28 cellular contexts compared by ENCODE assay signal in the genomic region with DNA sequence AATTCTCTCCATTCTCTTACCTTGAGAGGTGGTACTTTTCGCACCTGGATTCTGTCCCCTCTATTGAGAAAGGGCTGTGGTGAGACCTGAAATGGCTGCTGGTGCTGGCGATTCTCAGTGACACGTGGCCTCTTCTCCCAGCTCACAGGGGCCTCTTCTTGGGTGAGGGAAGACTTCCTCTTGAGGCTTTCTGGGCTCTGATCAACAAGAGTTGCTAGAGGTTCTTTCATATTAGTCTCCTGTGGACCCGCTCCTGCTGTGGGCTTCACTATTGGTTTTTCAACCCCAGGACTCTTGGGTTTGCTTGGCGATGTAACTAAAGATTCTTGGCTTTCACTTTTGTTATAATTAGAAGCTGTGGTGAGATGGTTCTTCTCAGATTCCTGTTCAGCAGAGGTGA.
DNase-seq lines count a peak whose midpoint lies in the region; ATAC-seq and TF ChIP-seq lines count a peak whose summit lies in the region.
"Had no signal": no experiment of that assay in that cellular context is flagged by ENCODE, and none has a peak within 500 bp of the region (broad histone marks: within the 10 kb centered on the region; RNA-seq: fewer than 3 reads in every experiment).

No MANE protein-coding gene starts in this region.

- no peak overlapping the region for H3K4me3 ChIP-seq in PC-3 (ENCODE audit: low read length)
- H3K4me3 ChIP-seq: BLaER1, gastroesophageal sphincter, HAP-1, psoas muscle, thoracic aorta, uterus had no signal

- no peak overlapping the region for H3K4me2 ChIP-seq in PC-3 (ENCODE audit: low read length)
- H3K4me2 ChIP-seq: BLaER1 had no signal

- no peak overlapping the region for H3K27ac ChIP-seq in PC-3 (ENCODE audit: low read length)
- H3K27ac ChIP-seq: BLaER1, gastroesophageal sphincter, psoas muscle, thoracic aorta, uterus had no signal

- intact Hi-C loops in PC-3 (cut with micrococcal nuclease): no loop called here

- no peaks in the 10 kb centered on the region for H3K27me3 ChIP-seq in PC-3 (ENCODE audit: low read length)
- H3K27me3 ChIP-seq: BLaER1, gastroesophageal sphincter, uterus had no signal

- no peaks in the 10 kb centered on the region for H3K9me3 Mint-ChIP-seq in stimulated activated naive CD8-positive, alpha-beta T cell treated with anti-CD3 and anti-CD28 coated beads, Interleukin-15, Interleukin-2, amounts not matched to agents 100 ng/mL and 50 ng/mL, for 24 hours
- no peaks in the 10 kb centered on the region for H3K9me3 Mint-ChIP-seq in activated naive CD8-positive, alpha-beta T cell treated with anti-CD3 and anti-CD28 coated beads, Interleukin-2, amount 50 U/mL, for 24 hours
- H3K9me3 Mint-ChIP-seq in stimulated activated naive CD8-positive, alpha-beta T cell treated with anti-CD3 and anti-CD28 coated beads, Interleukin-15, amount 100 ng/mL, for 72 hours: no peaks in the 10 kb centered on the region
- no peaks in the 10 kb centered on the region for H3K9me3 Mint-ChIP-seq in HFFc6
- H3K9me3 Mint-ChIP-seq: activated naive CD4-positive, alpha-beta T cell treated with anti-CD3 and anti-CD28 coated beads, Interleukin-2, amount 50 U/mL, for 24 hours; activated T-helper 17 cell treated with anti-CD3 and anti-CD28 coated beads, Interleukin-2, amount 50 U/mL, for 72 hours had no signal

- H3F3A ChIP-seq in PC-3 (ENCODE audit: low read length, unreplicated experiment): no peaks in the 10 kb centered on the region

- H3K36me3 Mint-ChIP-seq in stimulated activated naive CD8-positive, alpha-beta T cell treated with anti-CD3 and anti-CD28 coated beads, Interleukin-15, Interleukin-2, amounts not matched to agents 100 ng/mL and 50 ng/mL, for 24 hours (ENCODE audit: low read depth): peaks cover 77% of the 10 kb centered on the region
- H3K36me3 Mint-ChIP-seq in activated naive CD8-positive, alpha-beta T cell treated with anti-CD3 and anti-CD28 coated beads, Interleukin-2, amount 50 U/mL, for 24 hours (ENCODE audit: low read depth): peaks cover 55% of the 10 kb centered on the region
- H3K36me3 Mint-ChIP-seq in HFFc6 (ENCODE audit: low read depth): peaks cover 31% of the 10 kb centered on the region

- no peaks in the 10 kb centered on the region for H3K9me2 ChIP-seq in PC-3 (replicated peaks; ENCODE audit: low read length)

- no peak overlapping the region for H2AFZ ChIP-seq in PC-3 (ENCODE audit: low read length)

- no peak overlapping the region for H3K4me3 Mint-ChIP-seq in stimulated activated naive CD8-positive, alpha-beta T cell treated with anti-CD3 and anti-CD28 coated beads, Interleukin-15, Interleukin-2, amounts not matched to agents 100 ng/mL and 50 ng/mL, for 24 hours
- H3K4me3 Mint-ChIP-seq in activated naive CD8-positive, alpha-beta T cell treated with anti-CD3 and anti-CD28 coated beads, Interleukin-2, amount 50 U/mL, for 24 hours: no peak overlapping the region
- no peak overlapping the region for H3K4me3 Mint-ChIP-seq in stimulated activated naive CD8-positive, alpha-beta T cell treated with anti-CD3 and anti-CD28 coated beads, Interleukin-15, amount 100 ng/mL, for 72 hours
- no peak overlapping the region for H3K4me3 Mint-ChIP-seq in HFFc6
- H3K4me3 Mint-ChIP-seq: activated naive CD4-positive, alpha-beta T cell treated with anti-CD3 and anti-CD28 coated beads, Interleukin-2, amount 50 U/mL, for 24 hours; activated T-helper 17 cell treated with anti-CD3 and anti-CD28 coated beads, Interleukin-2, amount 50 U/mL, for 72 hours had no signal

- TF ChIP-seq CTCF in PC-3 (conservative IDR thresholded peaks at IDR 0.05; ENCODE audit: low read depth, low read length): no peak
- no peak for TF ChIP-seq CTCF in HFFc6 (IDR thresholded peaks at IDR 0.05)

- H3K4me1 ChIP-seq in PC-3 (ENCODE audit: insufficient read depth, low read length): no peaks in the 10 kb centered on the region
- H3K4me1 ChIP-seq: BLaER1, gastroesophageal sphincter, HAP-1, psoas muscle, uterus had no signal

- ATAC-seq in stimulated activated naive CD8-positive, alpha-beta T cell treated with anti-CD3 and anti-CD28 coated beads, Interleukin-15, Interleukin-2, amounts not matched to agents 100 U/mL and 50 U/mL, for 24 hours: no peak
- ATAC-seq in PC-3: no peak
- ATAC-seq in activated naive CD8-positive, alpha-beta T cell treated with anti-CD3 and anti-CD28 coated beads, Interleukin-2, amount 50 U/mL, for 24 hours: no peak
- ATAC-seq in stimulated activated naive CD8-positive, alpha-beta T cell treated with anti-CD3 and anti-CD28 coated beads, Interleukin-15, amount 100 ng/mL, for 72 hours: peak; percentile 50
- ATAC-seq: activated CD4-positive, CD25-positive, alpha-beta regulatory T cell treated with anti-CD3 and anti-CD28 coated beads, Interleukin-2, amount 50 U/mL, for 24 hours; activated T-helper 17 cell treated with anti-CD3 and anti-CD28 coated beads, Interleukin-2, amount 50 U/mL, for 72 hours; gastroesophageal sphincter; left colon; psoas muscle had no signal

- no peak for DNase-seq in stimulated activated naive CD8-positive, alpha-beta T cell treated with anti-CD3 and anti-CD28 coated beads, Interleukin-15, Interleukin-2, amounts not matched to agents 100 U/mL and 50 U/mL, for 24 hours
- no peak for DNase-seq in PC-3
- no peak for DNase-seq in activated naive CD8-positive, alpha-beta T cell treated with anti-CD3 and anti-CD28 coated beads, Interleukin-2, amount 50 U/mL, for 24 hours
- no peak for DNase-seq in stimulated activated naive CD8-positive, alpha-beta T cell treated with anti-CD3 and anti-CD28 coated beads, Interleukin-15, amount 100 ng/mL, for 72 hours
- DNase-seq in NCI-H82 (lab: John Stamatoyannopoulos, UW): no peak
- no peak for DNase-seq in foreskin melanocyte
- no peak for DNase-seq in HFFc6
- DNase-seq: Calu3; dermis blood vessel endothelial cell; DND-41; hippocampal formation; KBM-7; left colon; NCI-H1436 treated with DMSO at 0.1 percent for 48 hours; NCI-H510A treated with DMSO at 0.1 percent for 48 hours; psoas muscle; SIG-M5; stimulated activated naive CD4-positive, alpha-beta T cell; SW 1271; uterus had no signal

- no peaks in the 10 kb centered on the region for H3K9me3 ChIP-seq in PC-3 (ENCODE audit: low read length)
- H3K9me3 ChIP-seq: BLaER1, gastroesophageal sphincter, HAP-1, psoas muscle, thoracic aorta, uterus had no signal

- H4K20me1 ChIP-seq in PC-3 (ENCODE audit: low read length): no peaks in the 10 kb centered on the region
- H4K20me1 ChIP-seq: BLaER1 had no signal

- CTCF ChIA-PET in PC-3 (lab: Charles Lee): no interaction called here

- peaks cover 48% of the 10 kb centered on the region for H3K36me3 ChIP-seq in PC-3 (ENCODE audit: low read depth, low read length)
- H3K36me3 ChIP-seq: uterus had no signal

- H3K9ac ChIP-seq in PC-3 (ENCODE audit: low read length): no peak overlapping the region
- H3K9ac ChIP-seq: BLaER1 had no signal

- H3K79me2 ChIP-seq in PC-3 (ENCODE audit: low read length): no peaks in the 10 kb centered on the region

- BruUV-seq in PC-3 (replicated peaks; lab: Mats Ljungman, UMichigan): TSS peak; percentile 62

- peak overlapping the region; percentile 76 for H3K27ac Mint-ChIP-seq in stimulated activated naive CD8-positive, alpha-beta T cell treated with anti-CD3 and anti-CD28 coated beads, Interleukin-15, Interleukin-2, amounts not matched to agents 100 ng/mL and 50 ng/mL, for 24 hours
- H3K27ac Mint-ChIP-seq in activated naive CD8-positive, alpha-beta T cell treated with anti-CD3 and anti-CD28 coated beads, Interleukin-2, amount 50 U/mL, for 24 hours: peak overlapping the region; percentile 58
- peak overlapping the region; percentile 52 to 75 for H3K27ac Mint-ChIP-seq in stimulated activated naive CD8-positive, alpha-beta T cell treated with anti-CD3 and anti-CD28 coated beads, Interleukin-15, amount 100 ng/mL, for 72 hours
- no peak overlapping the region for H3K27ac Mint-ChIP-seq in HFFc6
- H3K27ac Mint-ChIP-seq: activated naive CD4-positive, alpha-beta T cell treated with anti-CD3 and anti-CD28 coated beads, Interleukin-2, amount 50 U/mL, for 24 hours; activated T-helper 17 cell treated with anti-CD3 and anti-CD28 coated beads, Interleukin-2, amount 50 U/mL, for 72 hours had no signal

- peaks cover 26% of the 10 kb centered on the region for H3K4me1 Mint-ChIP-seq in stimulated activated naive CD8-positive, alpha-beta T cell treated with anti-CD3 and anti-CD28 coated beads, Interleukin-15, Interleukin-2, amounts not matched to agents 100 ng/mL and 50 ng/mL, for 24 hours (ENCODE audit: low read depth)
- H3K4me1 Mint-ChIP-seq in activated naive CD8-positive, alpha-beta T cell treated with anti-CD3 and anti-CD28 coated beads, Interleukin-2, amount 50 U/mL, for 24 hours: peaks cover 19% of the 10 kb centered on the region
- peaks cover 30% of the 10 kb centered on the region for H3K4me1 Mint-ChIP-seq in stimulated activated naive CD8-positive, alpha-beta T cell treated with anti-CD3 and anti-CD28 coated beads, Interleukin-15, amount 100 ng/mL, for 72 hours
- peaks cover 6% of the 10 kb centered on the region; the same call in 1 of the 2 replicates for H3K4me1 Mint-ChIP-seq in HFFc6 (ENCODE audit: low read depth)

- no peaks in the 10 kb centered on the region for H3K27me3 Mint-ChIP-seq in stimulated activated naive CD8-positive, alpha-beta T cell treated with anti-CD3 and anti-CD28 coated beads, Interleukin-15, Interleukin-2, amounts not matched to agents 100 ng/mL and 50 ng/mL, for 24 hours
- H3K27me3 Mint-ChIP-seq in activated naive CD8-positive, alpha-beta T cell treated with anti-CD3 and anti-CD28 coated beads, Interleukin-2, amount 50 U/mL, for 24 hours: no peaks in the 10 kb centered on the region
- no peaks in the 10 kb centered on the region for H3K27me3 Mint-ChIP-seq in stimulated activated naive CD8-positive, alpha-beta T cell treated with anti-CD3 and anti-CD28 coated beads, Interleukin-15, amount 100 ng/mL, for 72 hours
- no peaks in the 10 kb centered on the region for H3K27me3 Mint-ChIP-seq in HFFc6 (ENCODE audit: insufficient read depth)
- H3K27me3 Mint-ChIP-seq: activated naive CD4-positive, alpha-beta T cell treated with anti-CD3 and anti-CD28 coated beads, Interleukin-2, amount 50 U/mL, for 24 hours; activated T-helper 17 cell treated with anti-CD3 and anti-CD28 coated beads, Interleukin-2, amount 50 U/mL, for 72 hours had no signal

- POLR2A ChIA-PET in PC-3 (lab: Charles Lee; ENCODE audit: unreplicated experiment): no interaction called here
